Comparison of ENCODE assay signal across 9 cellular contexts in the genomic region with DNA sequence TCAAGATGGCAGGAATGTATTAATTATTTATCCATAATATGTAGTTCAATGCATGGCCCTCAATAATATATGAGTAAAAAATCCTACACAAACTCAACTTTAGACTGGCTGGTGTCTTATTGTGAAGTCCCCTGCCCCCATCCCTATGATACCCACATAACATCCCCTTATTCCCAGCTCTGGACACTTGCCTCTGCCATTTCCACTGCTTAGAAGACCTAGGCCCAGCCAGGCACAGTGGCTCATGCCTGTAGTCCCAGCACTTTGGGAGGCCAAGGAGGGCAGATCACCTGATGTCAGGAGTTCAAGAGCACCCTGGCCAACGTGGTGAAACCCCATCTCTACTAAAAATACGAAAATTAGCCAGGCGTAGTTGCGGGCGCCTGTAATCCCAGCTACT.
"Had no signal": no experiment of that assay in that cellular context is flagged by ENCODE, and none has a peak within 500 bp of the region (broad histone marks: within the 10 kb centered on the region; RNA-seq: fewer than 3 reads in every experiment).

No MANE protein-coding gene starts in this region.

- H3K4me1 Mint-ChIP-seq: IgD-negative memory B cell had no signal

- H3K4me3 ChIP-seq: K562 had no signal

- H3K27ac ChIP-seq: HL-60, KMS-11 had no signal

- H3K9ac ChIP-seq: KMS-11 had no signal

- DNase-seq: IMR-90, KBM-7, KG1 had no signal

- FAIRE-seq: HepG2, HTR-8/SVneo, K562 had no signal

- H3K4me3 Mint-ChIP-seq: IgD-negative memory B cell had no signal

- ATAC-seq: HepG2, K562 had no signal

- H3K4me2 ChIP-seq: KMS-11 had no signal
